In the genomic region with DNA sequence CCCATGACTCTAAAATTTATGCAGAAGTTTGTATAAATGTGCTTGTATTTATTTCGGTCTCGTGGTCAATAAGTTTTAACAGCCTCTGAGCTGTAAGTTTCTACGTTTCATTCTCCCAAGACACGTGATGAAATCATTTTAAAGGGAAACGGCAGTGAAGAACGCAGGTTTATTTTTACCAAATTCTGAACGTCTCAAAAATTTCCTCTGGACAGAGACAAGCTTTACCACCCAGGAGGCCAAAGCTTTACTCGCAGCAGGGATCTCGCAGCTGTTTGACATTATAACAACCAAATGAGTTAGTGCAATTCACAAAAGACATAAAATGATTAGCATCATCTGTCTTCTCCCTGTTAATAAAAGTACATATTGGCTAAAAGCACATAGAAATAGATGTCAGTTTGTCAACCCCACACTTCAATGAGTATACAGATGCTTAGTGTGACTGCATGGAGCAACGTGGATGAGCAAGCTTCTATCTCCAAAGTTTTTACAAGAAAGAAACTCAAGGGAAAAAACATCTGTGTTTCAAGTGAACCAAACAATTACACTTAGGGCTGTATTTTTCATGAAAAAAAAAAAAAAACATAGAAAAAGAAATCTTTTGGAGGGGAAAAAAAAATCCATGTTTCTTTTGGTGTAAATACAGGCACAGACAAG, we compare ENCODE assay signal across 14 cellular contexts. TPM values are rescaled to one million over a fixed set of nuclear protein-coding genes. Genes with fewer than 3 reads are reported as not detected.
DNase-seq lines count a peak whose midpoint lies in the region; ATAC-seq and TF ChIP-seq lines count a peak whose summit lies in the region.
"Had no signal": no experiment of that assay in that cellular context is flagged by ENCODE, and none has a peak within 500 bp of the region (broad histone marks: within the 10 kb centered on the region; RNA-seq: fewer than 3 reads in every experiment).

No MANE protein-coding gene starts in this region.

- H3K27ac ChIP-seq in breast epithelium (peak overlapping the region; percentile 24 to 74), upper lobe of right lung (no peak overlapping the region)

- no peak overlapping the region for H3K9ac ChIP-seq in endocrine pancreas (ENCODE audit: control insufficient read depth, insufficient read depth, low read length)

- intact Hi-C loops in breast epithelium (cut with DNase I; ENCODE audit: low total_unique reads) (loop anchor here (10.0 kb wide), 1 partner anchor 889 kb away; no protein-coding TSS in a partner anchor), MCF 10A (cut with micrococcal nuclease) (no loop called here), upper lobe of right lung (cut with DNase I) (no loop called here)

- TF ChIP-seq CTCF in breast epithelium (IDR thresholded peaks at IDR 0.05) = no peak
- TF ChIP-seq CTCF in MCF 10A (IDR thresholded peaks at IDR 0.05; ENCODE audit: unreplicated experiment) = no peak
- TF ChIP-seq CTCF in nephron progenitor cell (IDR thresholded peaks at IDR 0.05) = no peak
- TF ChIP-seq CTCF in upper lobe of right lung (IDR thresholded peaks at IDR 0.05) = no peak

- DNase-seq in breast epithelium (ENCODE audit: low spot score in 2 of 2) = no peak
- no peak for DNase-seq in MCF 10A (ENCODE audit: unreplicated experiment)
- no peak for DNase-seq in nephron progenitor cell
- DNase-seq in upper lobe of right lung = no peak
- DNase-seq in NCI-H2081 (lab: John Stamatoyannopoulos, UW) = no peak
- DNase-seq: activated T-cell treated with anti-CD3 and anti-CD28 coated beads for 4 hours, foreskin keratinocyte, H7, NCI-H1436 treated with DMSO at 0.1 percent for 48 hours, NCI-H69 had no signal

- peaks cover 7% of the 10 kb centered on the region for H3K4me1 Mint-ChIP-seq in MCF 10A (ENCODE audit: insufficient read depth, unreplicated experiment)
- peaks cover 63% of the 10 kb centered on the region for H3K4me1 Mint-ChIP-seq in nephron progenitor cell

- POLR2A ChIA-PET in MCF 10A (lab: Yijun Ruan, JAX) = interaction anchor here (1.6 kb wide), 1 partner anchor 274 kb away, joined by 3 read pairs; no protein-coding TSS in a partner anchor

- no peaks in the 10 kb centered on the region for H3K4me1 ChIP-seq in breast epithelium
- peaks cover 19% of the 10 kb centered on the region for H3K4me1 ChIP-seq in endocrine pancreas (ENCODE audit: control insufficient read depth, insufficient read depth, low read length)
- no peaks in the 10 kb centered on the region for H3K4me1 ChIP-seq in upper lobe of right lung
- H3K4me1 ChIP-seq: foreskin keratinocyte had no signal

- H3K36me3 Mint-ChIP-seq in MCF 10A (ENCODE audit: insufficient read depth, unreplicated experiment) = no peaks in the 10 kb centered on the region
- no peaks in the 10 kb centered on the region for H3K36me3 Mint-ChIP-seq in nephron progenitor cell (ENCODE audit: low read depth)

- no peak for ATAC-seq in upper lobe of right lung
- ATAC-seq in GM18505 (IDR thresholded peaks at IDR 0.05; ENCODE audit: unreplicated experiment) = no peak
- ATAC-seq in HG03565 (IDR thresholded peaks at IDR 0.05; ENCODE audit: unreplicated experiment) = no peak

- H3K27ac Mint-ChIP-seq in MCF 10A (ENCODE audit: low read depth, unreplicated experiment) (no peak overlapping the region), nephron progenitor cell (no peak overlapping the region)

- H3K9me3 Mint-ChIP-seq in MCF 10A (ENCODE audit: unreplicated experiment) = no peaks in the 10 kb centered on the region
- no peaks in the 10 kb centered on the region for H3K9me3 Mint-ChIP-seq in nephron progenitor cell

- H3K27me3 ChIP-seq in breast epithelium (no peaks in the 10 kb centered on the region), endocrine pancreas (ENCODE audit: control insufficient read depth, insufficient read depth, low read length) (no peaks in the 10 kb centered on the region), upper lobe of right lung (peaks cover 13% of the 10 kb centered on the region)
- H3K27me3 ChIP-seq: foreskin keratinocyte had no signal

- H3K27me3 Mint-ChIP-seq in MCF 10A (ENCODE audit: insufficient read depth, unreplicated experiment) = no peaks in the 10 kb centered on the region
- H3K27me3 Mint-ChIP-seq in nephron progenitor cell (ENCODE audit: low read depth, poor library complexity) = peaks cover 3% of the 10 kb centered on the region

- H3K4me3 Mint-ChIP-seq in MCF 10A (ENCODE audit: unreplicated experiment) (no peak overlapping the region), nephron progenitor cell (peak overlapping the region; percentile 92)

- CTCF ChIA-PET in MCF 10A (lab: Yijun Ruan, JAX) = interaction anchor here (0.6 to 2.3 kb wide), 30 partner anchors 8 to 1597 kb away, joined by 3 to 16 read pairs (median 4); no protein-coding TSS in a partner anchor

- H3K9me3 ChIP-seq in breast epithelium (no peaks in the 10 kb centered on the region), endocrine pancreas (ENCODE audit: control insufficient read depth, low read length) (no peaks in the 10 kb centered on the region), upper lobe of right lung (no peaks in the 10 kb centered on the region)

- no TSS peak for BruUV-seq in MCF 10A (replicated peaks; lab: Mats Ljungman, UMichigan)

- TF ChIP-seq POLR2A in breast epithelium (IDR thresholded peaks at IDR 0.05) (no peak), GM18505 (IDR thresholded peaks at IDR 0.05; ENCODE audit: borderline replicate concordance, extremely low read depth, insufficient read depth, insufficient read length) (no peak)

- H3K36me3 ChIP-seq in breast epithelium (no peaks in the 10 kb centered on the region), endocrine pancreas (ENCODE audit: control insufficient read depth, insufficient read depth, low read length) (no peaks in the 10 kb centered on the region), upper lobe of right lung (no peaks in the 10 kb centered on the region)

- H3K4me3 ChIP-seq in breast epithelium (peak overlapping the region in 2 of 3 donors; percentile 50 to 73), endocrine pancreas (ENCODE audit: control insufficient read depth, insufficient read depth, low read length) (peak overlapping the region; percentile 97), upper lobe of right lung (peak overlapping the region; percentile 17)
- H3K4me3 ChIP-seq: GM12878 had no signal

RNA-seq across cellular contexts. Expression of a gene that starts 2.5 kb away (rescaled TPM):
- total RNA-seq in breast epithelium (10 to 100 TPM in 2 of 3 donors, 1 to 10 TPM in 1; 3.0 to 35.4 (median 25.9) TPM), MCF 10A (2022) (1.2 and 1.4 TPM in 2 replicates), upper lobe of right lung (38.9 TPM)

Comparison
In these comparisons a context has a peak if more than half of its experiments do, and no peak if none do; other contexts are left out.
1. H3K4me3 ChIP-seq: peak in every context shown above with its lines; median percentile 97 in endocrine pancreas; 62 in breast epithelium; 17 in upper lobe of right lung.